ENCODE assay signal across 2 cellular contexts in genomic region chr16:14490281-14490680, GRCh38.
TF ChIP-seq lines count a peak whose summit lies in the region.

No MANE protein-coding gene starts in this region.

TF ChIP-seq in IMR-90, 13 proteins besides CTCF, POLR2A, EP300 and RAD21 (continued from another document):
- TF ChIP-seq ELK1 (IDR thresholded peaks at IDR 0.05; ENCODE audit: borderline replicate concordance, low read depth, low read length): no peak
- no peak for TF ChIP-seq MAFK (IDR thresholded peaks at IDR 0.05; ENCODE audit: low read depth, low read length)
- no peak for TF ChIP-seq CEBPB (IDR thresholded peaks at IDR 0.05; ENCODE audit: low read depth, low read length)
- TF ChIP-seq USF2 (IDR thresholded peaks at IDR 0.05; ENCODE audit: low read depth, low read length): no peak
- no peak for TF ChIP-seq MXI1 (IDR thresholded peaks at IDR 0.05; ENCODE audit: borderline replicate concordance, low read depth, low read length)

TF ChIP-seq in WTC11, 78 proteins besides CTCF, POLR2A, EP300 and RAD21 (continued from another document):
- TF ChIP-seq FOXP4 (CRISPR knock-in tag; IDR thresholded peaks at IDR 0.05) (no peak), E2F4 (CRISPR knock-in tag; IDR thresholded peaks at IDR 0.05; ENCODE audit: borderline replicate concordance, low read depth) (no peak), FOXJ3 (CRISPR knock-in tag; IDR thresholded peaks at IDR 0.05; ENCODE audit: borderline replicate concordance) (no peak), MXD4 (CRISPR knock-in tag; IDR thresholded peaks at IDR 0.05; ENCODE audit: borderline replicate concordance) (no peak), ATF2 (CRISPR knock-in tag; IDR thresholded peaks at IDR 0.05; ENCODE audit: borderline replicate concordance, low read depth) (no peak), FOXP1 (CRISPR knock-in tag; IDR thresholded peaks at IDR 0.05; ENCODE audit: borderline replicate concordance) (no peak)
